ENCODE assay signal across 32 cellular contexts in the genomic region with DNA sequence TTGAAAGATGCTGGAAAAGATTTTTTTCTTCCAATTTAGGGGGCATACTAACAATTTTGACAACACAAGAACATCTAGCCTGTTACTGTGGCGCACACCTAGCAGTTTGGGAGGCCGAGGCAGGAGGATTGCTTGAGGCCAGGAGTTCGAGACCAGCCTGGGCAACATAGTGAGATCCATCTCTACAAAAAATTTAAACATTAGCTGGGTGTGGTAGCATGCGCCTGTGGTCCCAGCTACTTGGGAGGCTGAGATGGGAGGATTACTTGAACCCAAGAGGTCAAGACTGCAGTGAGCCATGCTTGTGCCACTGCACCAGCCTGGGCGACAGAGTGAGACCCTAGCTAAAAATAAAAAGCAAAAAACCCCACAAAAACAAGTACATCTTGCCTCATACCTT.
"Had no signal": no experiment of that assay in that cellular context is flagged by ENCODE, and none has a peak within 500 bp of the region (broad histone marks: within the 10 kb centered on the region; RNA-seq: fewer than 3 reads in every experiment).

No MANE protein-coding gene starts in this region.

- H3K4me3 ChIP-seq: ascending aorta, cardiac muscle cell had no signal

- H3K27me3 ChIP-seq: ascending aorta, cardiac muscle cell had no signal

- H3K27ac ChIP-seq: ascending aorta, cardiac muscle cell, VCaP had no signal

- H3K4me1 ChIP-seq: ascending aorta had no signal

- ATAC-seq: activated CD4-positive, alpha-beta T cell treated with anti-CD3 and anti-CD28 coated beads for 36 hours; activated CD4-positive, CD25-positive, alpha-beta regulatory T cell treated with anti-CD3 and anti-CD28 coated beads, Interleukin-2, amount 50 U/mL, for 24 hours; activated CD8-positive, alpha-beta memory T cell treated with anti-CD3 and anti-CD28 coated beads, Interleukin-2, amount 10 ng/mL, durations not matched to agents 7 days and 5 days; activated CD8-positive, alpha-beta T cell treated with anti-CD3 and anti-CD28 coated beads, Interleukin-2, amount 10 ng/mL, durations not matched to agents 7 days and 5 days; activated naive CD8-positive, alpha-beta T cell treated with anti-CD3 and anti-CD28 coated beads, Interleukin-2, amount 50 U/mL, for 24 hours had no signal

- H3K9me3 ChIP-seq: ascending aorta had no signal

- FAIRE-seq: bronchial epithelial cell, TTC549 had no signal

- DNase-seq: activated CD4-positive, alpha-beta memory T cell treated with anti-CD3 and anti-CD28 coated beads, Interleukin-2, amount 10 ng/mL, durations not matched to agents 7 days and 5 days; activated CD4-positive, alpha-beta T cell treated with anti-CD3 and anti-CD28 coated beads for 1 hour; activated CD4-positive, alpha-beta T cell treated with anti-CD3 and anti-CD28 coated beads for 36 hours; activated CD4-positive, alpha-beta T cell treated with anti-CD3 and anti-CD28 coated beads for 48 hours; activated CD4-positive, alpha-beta T cell treated with anti-CD3 and anti-CD28 coated beads, Interleukin-2, amount 10 ng/mL, durations not matched to agents 7 days and 5 days; activated CD4-positive, alpha-beta T cell treated with anti-CD3 and anti-CD28 coated beads, Interleukin-2, amount 50 U/mL, for 48 hours; activated CD4-positive, CD25-positive, alpha-beta regulatory T cell; activated CD8-positive, alpha-beta memory T cell treated with anti-CD3 and anti-CD28 coated beads for 24 hours; activated CD8-positive, alpha-beta memory T cell treated with anti-CD3 and anti-CD28 coated beads, Interleukin-2, amount 10 ng/mL, durations not matched to agents 7 days and 5 days; activated CD8-positive, alpha-beta memory T cell treated with anti-CD3 and anti-CD28 coated beads, Interleukin-2, amount 50 U/mL, for 48 hours; activated CD8-positive, alpha-beta T cell treated with anti-CD3 and anti-CD28 coated beads, Interleukin-2, amount 10 ng/mL, durations not matched to agents 7 days and 5 days; activated effector memory CD4-positive, alpha-beta T cell treated with Interleukin-2 at 50 U/mL for 16 hours; activated gamma-delta T cell; activated naive CD4-positive, alpha-beta T cell; activated naive CD4-positive, alpha-beta T cell treated with anti-CD3 and anti-CD28 coated beads, Interleukin-2, amount 10 ng/mL, durations not matched to agents 7 days and 5 days; activated naive CD8-positive, alpha-beta T cell treated with anti-CD3 and anti-CD28 coated beads, Interleukin-2, amount 10 ng/mL, durations not matched to agents 7 days and 5 days; activated naive CD8-positive, alpha-beta T cell treated with anti-CD3 and anti-CD28 coated beads, Interleukin-2, amount 50 U/mL, for 24 hours; activated T-cell treated with anti-CD3 and anti-CD28 coated beads, Interleukin-2, amount 50 U/mL, for 24 hours; activated T-cell treated with anti-CD3 and anti-CD28 coated beads, Interleukin-2, amount 50 U/mL, for 48 hours; amygdala; anterior cingulate cortex; caudate nucleus; SW 1271; T-helper 1 cell; T-helper 2 cell; T-helper 9 cell had no signal

- H3K36me3 ChIP-seq: ascending aorta, cardiac muscle cell had no signal
